Comparison of ENCODE assay signal across 17 cellular contexts in genomic region chr5:66639036-66639435, GRCh38. TPM values are rescaled to one million over a fixed set of nuclear protein-coding genes. Genes with fewer than 3 reads are reported as not detected.
DNase-seq lines count a peak whose midpoint lies in the region; ATAC-seq and TF ChIP-seq lines count a peak whose summit lies in the region.
"Had no signal": no experiment of that assay in that cellular context is flagged by ENCODE, and none has a peak within 500 bp of the region (broad histone marks: within the 10 kb centered on the region; RNA-seq: fewer than 3 reads in every experiment).

No MANE protein-coding gene starts in this region.

- WGBS in GM23248 (ENCODE audit: low coverage in 1 of 2, low lambda C conversion rate in 2 of 2, missing lambda C conversion rate in 2 of 2), 2 experiments: 82 to 93% methylated on average over 1 of the region's 1 CpG

- no peaks in the 10 kb centered on the region for H3K79me2 ChIP-seq in GM23248 (ENCODE audit: insufficient read depth)

- no peaks in the 10 kb centered on the region for H3K9me2 ChIP-seq in GM23248 (ENCODE audit: insufficient read depth)

- in situ Hi-C loops in GM23248 (cut with MboI): no loop called here

- no peak for ATAC-seq in left ventricle myocardium superior
- ATAC-seq: T-cell had no signal

- H3K27me3 ChIP-seq in left ventricle myocardium inferior (ENCODE audit: low read depth) (no peaks in the 10 kb centered on the region), GM23248 (replicated peaks; ENCODE audit: insufficient read depth) (no peaks in the 10 kb centered on the region)
- H3K27me3 ChIP-seq: BE2C, Peyer's patch had no signal

- DNase-seq in left ventricle myocardium inferior (no peak), left ventricle myocardium superior (no peak), MV-4-11 (lab: John Stamatoyannopoulos, UW) (peak; percentile 44), astrocyte of the hippocampus (ENCODE audit: low read depth, low spot score) (peak; percentile 16), NCI-H187 treated with DMSO at 0.1 percent for 48 hours (lab: John Stamatoyannopoulos, UW) (no peak), GM23248 (no peak)
- no peak for DNase-seq in activated CD8-positive, alpha-beta memory T cell treated with anti-CD3 and anti-CD28 coated beads, Interleukin-2, amount 50 U/mL, for 4 hours
- DNase-seq in stimulated activated CD4-positive, alpha-beta T cell treated with anti-CD3 and anti-CD28 coated beads, Interleukin-4, amount 100 ng/mL, for 1 hour: no peak
- DNase-seq: BE2C; Caco-2; CD4-positive, CD25-positive, alpha-beta regulatory T cell; NCI-H1092; NCI-H146; NCI-H2081; Peyer's patch; T-cell had no signal

- H3K9ac ChIP-seq in GM23248: no peak overlapping the region
- H3K9ac ChIP-seq: KMS-11 had no signal

- H3K27ac ChIP-seq in left ventricle myocardium inferior (replicated peaks) (peak overlapping the region; percentile 21), GM23248 (no peak overlapping the region)
- H3K27ac ChIP-seq: KMS-11, Peyer's patch had no signal

- H3K4me3 ChIP-seq in left ventricle myocardium inferior: no peak overlapping the region
- no peak overlapping the region for H3K4me3 ChIP-seq in GM23248
- H3K4me3 ChIP-seq: Peyer's patch had no signal

- peaks cover 10% of the 10 kb centered on the region for H3K9me3 ChIP-seq in left ventricle myocardium inferior (replicated peaks)
- H3K9me3 ChIP-seq in GM23248 (ENCODE audit: low read depth): no peaks in the 10 kb centered on the region
- H3K9me3 ChIP-seq: BE2C, Caco-2, Peyer's patch had no signal

- intact Hi-C loops in left ventricle myocardium inferior (cut with micrococcal nuclease): no loop called here
- intact Hi-C loops in left ventricle myocardium superior (cut with micrococcal nuclease): no loop called here

- no peak for TF ChIP-seq CTCF in left ventricle myocardium inferior (IDR thresholded peaks at IDR 0.05; ENCODE audit: borderline replicate concordance)

- no peaks in the 10 kb centered on the region for H3K36me3 ChIP-seq in left ventricle myocardium inferior
- no peaks in the 10 kb centered on the region for H3K36me3 ChIP-seq in GM23248 (ENCODE audit: low read depth)
- H3K36me3 ChIP-seq: BE2C, Peyer's patch had no signal

- no peak overlapping the region for H3K4me2 ChIP-seq in GM23248 (ENCODE audit: unreplicated experiment)
- H3K4me2 ChIP-seq: KMS-11 had no signal

- no peaks in the 10 kb centered on the region for H3F3A ChIP-seq in GM23248 (ENCODE audit: insufficient read depth)

- no peaks in the 10 kb centered on the region for H4K20me1 ChIP-seq in GM23248 (ENCODE audit: insufficient read depth)

- H2AFZ ChIP-seq in GM23248: no peak overlapping the region

- H3K4me1 ChIP-seq in left ventricle myocardium inferior (peaks cover 54% of the 10 kb centered on the region), GM23248 (ENCODE audit: insufficient read depth) (no peaks in the 10 kb centered on the region)
- H3K4me1 ChIP-seq: BE2C, Caco-2, Peyer's patch had no signal

RNA-seq across cellular contexts. Expression of gene MAST4, which starts 42.8 kb away (rescaled TPM):
- total RNA-seq in left ventricle myocardium inferior: 55.7 TPM
- 51.5 TPM for total RNA-seq in left ventricle myocardium superior
- 4.2 and 20.0 TPM in 2 replicates for total RNA-seq in GM23248 (2014; rRNA removed; shearing (Covaris generic))
- polyA plus RNA-seq in GM23248 (2016; fragmentation: Nextera tagmentation; extraction: Ambion mirVana): 6.0 and 6.5 TPM in 2 replicates

Comparison
In these comparisons a context has a peak if more than half of its experiments do, and no peak if none do; other contexts are left out.
1. DNase-seq: peak in MV-4-11 (single experiment) and astrocyte of the hippocampus (single experiment); none in left ventricle myocardium inferior (single experiment), left ventricle myocardium superior (single experiment), activated CD8-positive, alpha-beta memory T cell treated with anti-CD3 and anti-CD28 coated beads, Interleukin-2, amount 50 U/mL, for 4 hours (single experiment), stimulated activated CD4-positive, alpha-beta T cell treated with anti-CD3 and anti-CD28 coated beads, Interleukin-4, amount 100 ng/mL, for 1 hour (single experiment), NCI-H187 treated with DMSO at 0.1 percent for 48 hours (single experiment) and GM23248 (single experiment).